18 cellular contexts compared by ENCODE assay signal in the genomic region with DNA sequence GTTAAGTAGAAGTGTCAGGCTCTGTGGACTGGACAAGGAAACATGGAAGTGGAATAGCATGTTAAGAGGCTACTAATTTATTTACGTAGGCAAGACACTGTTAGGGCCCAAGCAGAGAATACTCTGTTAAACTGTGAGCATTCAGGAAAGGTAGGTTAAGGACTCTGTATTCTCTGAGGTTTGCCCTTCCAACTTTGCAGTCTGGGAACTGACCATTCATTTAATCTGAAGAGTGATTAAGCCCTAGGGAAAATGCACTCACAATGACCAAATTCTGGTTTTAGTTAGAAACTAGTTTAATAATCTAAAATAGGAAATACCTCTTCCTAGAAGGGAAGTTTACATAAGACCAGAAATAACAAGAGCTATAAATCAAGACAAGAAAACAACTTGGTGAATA.
"Had no signal": no experiment of that assay in that cellular context is flagged by ENCODE, and none has a peak within 500 bp of the region (broad histone marks: within the 10 kb centered on the region; RNA-seq: fewer than 3 reads in every experiment).

No MANE protein-coding gene starts in this region.

- ATAC-seq: effector memory CD8-positive, alpha-beta T cell; heart left ventricle; left colon; naive thymus-derived CD4-positive, alpha-beta T cell; upper lobe of right lung had no signal

- H3K36me3 ChIP-seq: esophagus squamous epithelium, heart left ventricle, ovary, right atrium auricular region, sigmoid colon, thyroid gland, upper lobe of right lung, vagina had no signal

- H3K27me3 Mint-ChIP-seq: effector memory CD8-positive, alpha-beta T cell; naive thymus-derived CD4-positive, alpha-beta T cell had no signal

- H3K4me3 Mint-ChIP-seq: effector memory CD8-positive, alpha-beta T cell; naive thymus-derived CD4-positive, alpha-beta T cell; neural crest cell had no signal

- H3K27ac ChIP-seq: esophagus squamous epithelium, heart left ventricle, ovary, right atrium auricular region, sigmoid colon, skin epidermis, thyroid gland, upper lobe of right lung, vagina had no signal

- H3K27me3 ChIP-seq: esophagus squamous epithelium, heart left ventricle, ovary, right atrium auricular region, sigmoid colon, thyroid gland, upper lobe of right lung, vagina had no signal

- H3K4me1 Mint-ChIP-seq: naive thymus-derived CD4-positive, alpha-beta T cell; neural crest cell had no signal

- H3K9me3 ChIP-seq: esophagus squamous epithelium, ovary, right atrium auricular region, sigmoid colon, thyroid gland, upper lobe of right lung, vagina had no signal

- H3K27ac Mint-ChIP-seq: effector memory CD8-positive, alpha-beta T cell; naive thymus-derived CD4-positive, alpha-beta T cell had no signal

- H3K36me3 Mint-ChIP-seq: naive thymus-derived CD4-positive, alpha-beta T cell had no signal

- DNase-seq: effector memory CD8-positive, alpha-beta T cell; esophagus squamous epithelium; foreskin melanocyte; heart left ventricle; hippocampal formation; left colon; naive thymus-derived CD4-positive, alpha-beta T cell; nucleus accumbens; ovary; sigmoid colon; stimulated activated CD4-positive, alpha-beta T cell treated with anti-CD3 and anti-CD28 coated beads, Interleukin-2, amount 100 ng/mL, for 24 hours; stimulated activated naive CD4-positive, alpha-beta T cell; thyroid gland; upper lobe of right lung had no signal

- H3K4me3 ChIP-seq: esophagus squamous epithelium, heart left ventricle, ovary, right atrium auricular region, sigmoid colon, skin epidermis, thyroid gland, upper lobe of right lung, vagina had no signal

- H3K4me1 ChIP-seq: esophagus squamous epithelium, heart left ventricle, right atrium auricular region, thyroid gland, upper lobe of right lung, vagina had no signal
